ENCODE assay signal across 17 cellular contexts in genomic region chr1:241081473-241081872, GRCh38.
DNase-seq lines count a peak whose midpoint lies in the region; ATAC-seq and TF ChIP-seq lines count a peak whose summit lies in the region.
"Had no signal": no experiment of that assay in that cellular context is flagged by ENCODE, and none has a peak within 500 bp of the region (broad histone marks: within the 10 kb centered on the region; RNA-seq: fewer than 3 reads in every experiment).

No MANE protein-coding gene starts in this region.

- H3K36me3 Mint-ChIP-seq in activated CD8-positive, alpha-beta memory T cell treated with anti-CD3 and anti-CD28 coated beads, Interleukin-2, amount 10 ng/mL, durations not matched to agents 7 days and 5 days = no peaks in the 10 kb centered on the region

- no peaks in the 10 kb centered on the region for H3K27me3 Mint-ChIP-seq in activated CD8-positive, alpha-beta memory T cell treated with anti-CD3 and anti-CD28 coated beads, Interleukin-2, amount 10 ng/mL, durations not matched to agents 7 days and 5 days

- CTCF ChIA-PET in activated CD8-positive, alpha-beta memory T cell treated with anti-CD3 and anti-CD28 coated beads, Interleukin-2, amount 10 ng/mL, durations not matched to agents 7 days and 5 days (lab: Charles Lee) = no interaction called here

- H3K36me3 ChIP-seq in suprapubic skin = no peaks in the 10 kb centered on the region
- H3K36me3 ChIP-seq: HAP-1 had no signal

- H3K4me3 ChIP-seq in fibroblast of villous mesenchyme (ENCODE audit: low read depth, low read length) (no peak overlapping the region), suprapubic skin (no peak overlapping the region)
- H3K4me3 ChIP-seq: HAP-1, PC-9 had no signal

- TF ChIP-seq EP300 in suprapubic skin (IDR thresholded peaks at IDR 0.05) = no peak

- no peaks in the 10 kb centered on the region for H3K9me3 ChIP-seq in suprapubic skin
- H3K9me3 ChIP-seq: Caco-2, HAP-1 had no signal

- no peak overlapping the region for H3K4me3 Mint-ChIP-seq in activated CD8-positive, alpha-beta memory T cell treated with anti-CD3 and anti-CD28 coated beads, Interleukin-2, amount 10 ng/mL, durations not matched to agents 7 days and 5 days

- TF ChIP-seq CTCF in fibroblast of villous mesenchyme (IDR thresholded peaks at IDR 0.05; ENCODE audit: insufficient read depth, low read depth, low read length) (no peak), suprapubic skin (IDR thresholded peaks at IDR 0.05) (no peak)

- no peaks in the 10 kb centered on the region for H3K4me1 Mint-ChIP-seq in activated CD8-positive, alpha-beta memory T cell treated with anti-CD3 and anti-CD28 coated beads, Interleukin-2, amount 10 ng/mL, durations not matched to agents 7 days and 5 days

- peaks cover 2% of the 10 kb centered on the region for H3K9me3 Mint-ChIP-seq in activated CD8-positive, alpha-beta memory T cell treated with anti-CD3 and anti-CD28 coated beads, Interleukin-2, amount 10 ng/mL, durations not matched to agents 7 days and 5 days (ENCODE audit: low read depth)

- H3K27me3 ChIP-seq in suprapubic skin = no peaks in the 10 kb centered on the region

- no peaks in the 10 kb centered on the region for H3K4me1 ChIP-seq in suprapubic skin
- H3K4me1 ChIP-seq: Caco-2, HAP-1 had no signal

- DNase-seq in A172 (ENCODE audit: low spot score) = peak; percentile 13
- DNase-seq in GM04504 (ENCODE audit: low read depth) = peak; percentile 3
- peak; percentile 1 for DNase-seq in fibroblast of villous mesenchyme (ENCODE audit: low read depth)
- no peak for DNase-seq in suprapubic skin (ENCODE audit: low spot score in 2 of 2)
- DNase-seq in activated CD8-positive, alpha-beta memory T cell treated with anti-CD3 and anti-CD28 coated beads, Interleukin-2, amount 10 ng/mL, durations not matched to agents 7 days and 5 days = no peak
- no peak for DNase-seq in NCI-H2081 (lab: John Stamatoyannopoulos, UW)
- DNase-seq: Caco-2, KG1, NCI-H1092 treated with DMSO at 0.1 percent for 48 hours, NCI-H2107, NCI-H2227 treated with DMSO at 0.1 percent for 48 hours, NCI-H524, PC-9 had no signal

- H3K27ac Mint-ChIP-seq in activated CD8-positive, alpha-beta memory T cell treated with anti-CD3 and anti-CD28 coated beads, Interleukin-2, amount 10 ng/mL, durations not matched to agents 7 days and 5 days = no peak overlapping the region

- TF ChIP-seq POLR2A in suprapubic skin (IDR thresholded peaks at IDR 0.05) = no peak

- 19% methylated on average over 2 of the region's 2 CpGs for WGBS in suprapubic skin

- H3K27ac ChIP-seq in angular gyrus (ENCODE audit: low read depth, low read length) (peak overlapping the region; percentile 59), suprapubic skin (no peak overlapping the region)
- H3K27ac ChIP-seq: PC-9 had no signal

- ATAC-seq in HG03442 (IDR thresholded peaks at IDR 0.05; ENCODE audit: unreplicated experiment) = no peak
- ATAC-seq in activated CD8-positive, alpha-beta memory T cell treated with anti-CD3 and anti-CD28 coated beads, Interleukin-2, amount 10 ng/mL, durations not matched to agents 7 days and 5 days = no peak
- ATAC-seq: HepG2 had no signal

Comparison
In these comparisons a context has a peak if more than half of its experiments do, and no peak if none do; other contexts are left out.
1. DNase-seq: peak in A172 (single experiment), GM04504 (single experiment) and fibroblast of villous mesenchyme (single experiment); none in suprapubic skin (0 of 2), activated CD8-positive, alpha-beta memory T cell treated with anti-CD3 and anti-CD28 coated beads, Interleukin-2, amount 10 ng/mL, durations not matched to agents 7 days and 5 days (single experiment) and NCI-H2081 (0 of 2).